ENCODE assay signal across 8 cellular contexts in genomic region chr7:35037526-35038339, GRCh38. TPM values are rescaled to one million over a fixed set of nuclear protein-coding genes. Genes with fewer than 3 reads are reported as not detected.
DNase-seq lines count a peak whose midpoint lies in the region; ATAC-seq and TF ChIP-seq lines count a peak whose summit lies in the region.

No MANE protein-coding gene starts in this region.

- H3K9ac ChIP-seq in neural cell (ENCODE audit: low read length) = peak overlapping the region; percentile 60

- no peak overlapping the region for H2AFZ ChIP-seq in neural cell (ENCODE audit: low read depth, low read length)

- no peaks in the 10 kb centered on the region for H3K36me3 ChIP-seq in neural cell (ENCODE audit: insufficient read depth, low read length)

- peak overlapping the region; percentile 91 to 95 for H3K4me3 Mint-ChIP-seq in stimulated activated naive CD8-positive, alpha-beta T cell treated with anti-CD3 and anti-CD28 coated beads, Interleukin-15, amount 100 ng/mL, for 72 hours

- TF ChIP-seq EP300 in neural cell (conservative IDR thresholded peaks at IDR 0.05; ENCODE audit: poor library complexity, severe bottlenecking) = peak; percentile 18

- no peak overlapping the region for H3K27ac Mint-ChIP-seq in stimulated activated naive CD8-positive, alpha-beta T cell treated with anti-CD3 and anti-CD28 coated beads, Interleukin-15, amount 100 ng/mL, for 72 hours

- no peaks in the 10 kb centered on the region for H3K27me3 ChIP-seq in neural cell (ENCODE audit: insufficient read depth, low read depth, low read length)

- peaks cover 6% of the 10 kb centered on the region for H3K27me3 Mint-ChIP-seq in stimulated activated naive CD8-positive, alpha-beta T cell treated with anti-CD3 and anti-CD28 coated beads, Interleukin-15, amount 100 ng/mL, for 72 hours

- H3K4me2 ChIP-seq in neural cell (ENCODE audit: low read length) = peak overlapping the region; percentile 80

- H3K27ac ChIP-seq in neural cell (ENCODE audit: low read length) = peak overlapping the region; percentile 28

- DNase-seq in ELF-1 (ENCODE audit: low read depth, low spot score) = peak; percentile 92
- DNase-seq in GOT3 (lab: John Stamatoyannopoulos, UW) = peak; percentile 91
- DNase-seq in RPMI8226 = peak; percentile 97
- DNase-seq in activated T-helper 9 cell treated with anti-CD3 and anti-CD28 coated beads, Interleukin-2, amount 50 U/mL, for 16 hours (ENCODE audit: low read depth) = peak; percentile 88
- DNase-seq in fibroblast of the aortic adventitia (ENCODE audit: low read depth) = peak; percentile 88
- DNase-seq in stimulated activated naive CD8-positive, alpha-beta T cell treated with anti-CD3 and anti-CD28 coated beads, Interleukin-15, amount 100 ng/mL, for 72 hours = peak; percentile 91 to 92

- no peaks in the 10 kb centered on the region for H3K9me3 ChIP-seq in neural cell (ENCODE audit: low read length)

- H3F3A ChIP-seq in neural cell (ENCODE audit: insufficient read depth, low read length, poor library complexity, severe bottlenecking) = peaks cover 3% of the 10 kb centered on the region

- TF ChIP-seq CTCF in LNCAP (IDR thresholded peaks at IDR 0.05) (peak; percentile 88), fibroblast of the aortic adventitia (IDR thresholded peaks at IDR 0.05; ENCODE audit: insufficient read depth, low read length) (peak; percentile 69), neural cell (IDR thresholded peaks at IDR 0.05; ENCODE audit: poor library complexity, severe bottlenecking) (peak; percentile 98)

- H3K9me2 ChIP-seq in neural cell (ENCODE audit: insufficient read depth, low read length) = no peaks in the 10 kb centered on the region

- peak; percentile 79 for TF ChIP-seq RAD21 in neural cell (conservative IDR thresholded peaks at IDR 0.05)

- peak; percentile 85 for ATAC-seq in stimulated activated naive CD8-positive, alpha-beta T cell treated with anti-CD3 and anti-CD28 coated beads, Interleukin-15, amount 100 ng/mL, for 72 hours

- peak overlapping the region; percentile 69 for H3K4me3 ChIP-seq in fibroblast of the aortic adventitia (ENCODE audit: low read depth, low read length)
- peak overlapping the region; percentile 83 for H3K4me3 ChIP-seq in neural cell (ENCODE audit: low read length)

- peaks cover 4% of the 10 kb centered on the region for H4K20me1 ChIP-seq in neural cell (ENCODE audit: insufficient read depth)

- H3K79me2 ChIP-seq in neural cell (replicated peaks; ENCODE audit: insufficient read depth, low read length) = peaks cover 11% of the 10 kb centered on the region

- H3K9me3 Mint-ChIP-seq in stimulated activated naive CD8-positive, alpha-beta T cell treated with anti-CD3 and anti-CD28 coated beads, Interleukin-15, amount 100 ng/mL, for 72 hours = no peaks in the 10 kb centered on the region

- peaks cover 24% of the 10 kb centered on the region for H3K4me1 Mint-ChIP-seq in stimulated activated naive CD8-positive, alpha-beta T cell treated with anti-CD3 and anti-CD28 coated beads, Interleukin-15, amount 100 ng/mL, for 72 hours

TF ChIP-seq in neural cell, 6 proteins besides CTCF, POLR2A, EP300 and RAD21:
- TF ChIP-seq MXI1 (conservative IDR thresholded peaks at IDR 0.05; ENCODE audit: poor library complexity, severe bottlenecking) (peak; percentile 61), SMC3 (conservative IDR thresholded peaks at IDR 0.05; ENCODE audit: poor library complexity) (peak; percentile 85), REST (IDR thresholded peaks at IDR 0.05; ENCODE audit: borderline replicate concordance) (no peak)

RNA-seq across cellular contexts. Expression of gene DPY19L1, which starts 0.4 kb away (rescaled TPM):
- 20.2 and 55.2 TPM in 2 replicates for total RNA-seq in fibroblast of the aortic adventitia (ENCODE audit: low replicate concordance)
- 3.5 and 6.3 TPM in 2 replicates for polyA plus RNA-seq in neural cell
- 7.5 and 7.8 TPM in 2 replicates for polyA minus RNA-seq in neural cell

Comparison
In these comparisons a context has a peak if more than half of its experiments do, and no peak if none do; other contexts are left out.
1. Peak in every context shown above with its lines: DNase-seq, ATAC-seq, H3K4me3 ChIP-seq and H3K27ac ChIP-seq.